ENCODE assay signal across 1 cellular context in the genomic region with DNA sequence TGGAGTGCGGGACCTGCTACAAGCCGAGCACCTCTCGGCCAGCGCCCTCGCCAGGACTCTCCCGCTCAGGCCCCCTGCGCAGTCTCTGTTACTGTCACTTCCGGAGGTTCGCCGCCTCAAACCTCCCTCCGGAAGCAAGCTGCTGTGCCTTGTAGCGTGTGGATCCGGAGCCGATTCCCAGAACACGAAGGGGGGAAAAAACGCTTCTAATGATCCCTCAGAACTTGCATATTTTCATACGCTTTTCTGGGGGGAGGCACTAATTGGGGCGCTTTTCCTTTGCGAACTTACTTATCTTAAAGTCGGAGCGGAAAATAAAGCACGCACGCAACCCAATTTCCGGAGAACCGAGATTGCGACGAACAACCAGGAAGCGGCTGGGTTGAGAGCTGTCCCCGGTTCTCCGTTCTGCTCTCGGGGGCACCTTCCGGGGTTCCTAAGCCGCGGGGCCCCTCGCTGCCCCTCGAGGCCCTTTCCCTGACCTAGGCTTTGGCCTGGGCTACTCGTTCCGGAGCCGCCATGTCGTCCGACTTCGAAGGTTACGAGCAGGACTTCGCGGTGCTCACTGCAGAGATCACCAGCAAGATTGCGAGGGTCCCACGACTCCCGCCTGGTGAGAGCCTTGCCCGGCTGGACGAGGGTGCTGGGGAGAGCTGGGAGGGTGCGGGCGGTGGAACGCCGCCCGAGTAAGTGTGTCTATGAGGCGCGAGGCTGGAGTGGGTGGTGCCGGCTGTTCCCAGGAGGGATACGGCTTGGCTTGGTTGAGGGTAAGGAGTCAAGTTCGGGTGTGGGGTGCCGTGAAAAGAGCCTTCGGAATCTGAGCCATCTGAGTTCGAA.
TF ChIP-seq lines count a peak whose summit lies in the region.

A gene (plus strand): TSS at position 361 of the 837 bp plus-strand sequence. CDS start 159 bp downstream, at position 520.
A gene with protein sequence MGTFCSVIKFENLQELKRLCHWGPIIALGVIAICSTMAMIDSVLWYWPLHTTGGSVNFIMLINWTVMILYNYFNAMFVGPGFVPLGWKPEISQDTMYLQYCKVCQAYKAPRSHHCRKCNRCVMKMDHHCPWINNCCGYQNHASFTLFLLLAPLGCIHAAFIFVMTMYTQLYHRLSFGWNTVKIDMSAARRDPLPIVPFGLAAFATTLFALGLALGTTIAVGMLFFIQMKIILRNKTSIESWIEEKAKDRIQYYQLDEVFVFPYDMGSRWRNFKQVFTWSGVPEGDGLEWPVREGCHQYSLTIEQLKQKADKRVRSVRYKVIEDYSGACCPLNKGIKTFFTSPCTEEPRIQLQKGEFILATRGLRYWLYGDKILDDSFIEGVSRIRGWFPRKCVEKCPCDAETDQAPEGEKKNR (minus strand): TSS at position 60 of the 837 bp plus-strand sequence. CDS start 1,478 bp downstream, outside the sequence.

TF ChIP-seq in K562, 482 proteins besides CTCF, POLR2A, EP300 and RAD21 (continued from another document):
- TF ChIP-seq, protein P1, sequence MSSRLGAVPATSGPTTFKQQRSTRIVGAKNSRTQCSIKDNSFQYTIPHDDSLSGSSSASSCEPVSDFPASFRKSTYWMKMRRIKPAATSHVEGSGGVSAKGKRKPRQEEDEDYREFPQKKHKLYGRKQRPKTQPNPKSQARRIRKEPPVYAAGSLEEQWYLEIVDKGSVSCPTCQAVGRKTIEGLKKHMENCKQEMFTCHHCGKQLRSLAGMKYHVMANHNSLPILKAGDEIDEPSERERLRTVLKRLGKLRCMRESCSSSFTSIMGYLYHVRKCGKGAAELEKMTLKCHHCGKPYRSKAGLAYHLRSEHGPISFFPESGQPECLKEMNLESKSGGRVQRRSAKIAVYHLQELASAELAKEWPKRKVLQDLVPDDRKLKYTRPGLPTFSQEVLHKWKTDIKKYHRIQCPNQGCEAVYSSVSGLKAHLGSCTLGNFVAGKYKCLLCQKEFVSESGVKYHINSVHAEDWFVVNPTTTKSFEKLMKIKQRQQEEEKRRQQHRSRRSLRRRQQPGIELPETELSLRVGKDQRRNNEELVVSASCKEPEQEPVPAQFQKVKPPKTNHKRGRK (tag; IDR thresholded peaks at IDR 0.05) = no peak
- TF ChIP-seq ZFX (CRISPR knock-in tag; IDR thresholded peaks at IDR 0.05) (peak; percentile 41), TFAM (CRISPR knock-in tag; conservative IDR thresholded peaks at IDR 0.05) (no peak), MECOM (CRISPR knock-in tag; IDR thresholded peaks at IDR 0.05) (no peak)
- TF ChIP-seq, protein P2, sequence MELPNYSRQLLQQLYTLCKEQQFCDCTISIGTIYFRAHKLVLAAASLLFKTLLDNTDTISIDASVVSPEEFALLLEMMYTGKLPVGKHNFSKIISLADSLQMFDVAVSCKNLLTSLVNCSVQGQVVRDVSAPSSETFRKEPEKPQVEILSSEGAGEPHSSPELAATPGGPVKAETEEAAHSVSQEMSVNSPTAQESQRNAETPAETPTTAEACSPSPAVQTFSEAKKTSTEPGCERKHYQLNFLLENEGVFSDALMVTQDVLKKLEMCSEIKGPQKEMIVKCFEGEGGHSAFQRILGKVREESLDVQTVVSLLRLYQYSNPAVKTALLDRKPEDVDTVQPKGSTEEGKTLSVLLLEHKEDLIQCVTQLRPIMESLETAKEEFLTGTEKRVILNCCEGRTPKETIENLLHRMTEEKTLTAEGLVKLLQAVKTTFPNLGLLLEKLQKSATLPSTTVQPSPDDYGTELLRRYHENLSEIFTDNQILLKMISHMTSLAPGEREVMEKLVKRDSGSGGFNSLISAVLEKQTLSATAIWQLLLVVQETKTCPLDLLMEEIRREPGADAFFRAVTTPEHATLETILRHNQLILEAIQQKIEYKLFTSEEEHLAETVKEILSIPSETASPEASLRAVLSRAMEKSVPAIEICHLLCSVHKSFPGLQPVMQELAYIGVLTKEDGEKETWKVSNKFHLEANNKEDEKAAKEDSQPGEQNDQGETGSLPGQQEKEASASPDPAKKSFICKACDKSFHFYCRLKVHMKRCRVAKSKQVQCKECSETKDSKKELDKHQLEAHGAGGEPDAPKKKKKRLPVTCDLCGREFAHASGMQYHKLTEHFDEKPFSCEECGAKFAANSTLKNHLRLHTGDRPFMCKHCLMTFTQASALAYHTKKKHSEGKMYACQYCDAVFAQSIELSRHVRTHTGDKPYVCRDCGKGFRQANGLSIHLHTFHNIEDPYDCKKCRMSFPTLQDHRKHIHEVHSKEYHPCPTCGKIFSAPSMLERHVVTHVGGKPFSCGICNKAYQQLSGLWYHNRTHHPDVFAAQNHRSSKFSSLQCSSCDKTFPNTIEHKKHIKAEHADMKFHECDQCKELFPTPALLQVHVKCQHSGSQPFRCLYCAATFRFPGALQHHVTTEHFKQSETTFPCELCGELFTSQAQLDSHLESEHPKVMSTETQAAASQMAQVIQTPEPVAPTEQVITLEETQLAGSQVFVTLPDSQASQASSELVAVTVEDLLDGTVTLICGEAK (IDR thresholded peaks at IDR 0.05) = peak; percentile 99
- TF ChIP-seq, protein P2 (CRISPR knock-in tag; IDR thresholded peaks at IDR 0.05) = no peak
- TF ChIP-seq, protein P3, sequence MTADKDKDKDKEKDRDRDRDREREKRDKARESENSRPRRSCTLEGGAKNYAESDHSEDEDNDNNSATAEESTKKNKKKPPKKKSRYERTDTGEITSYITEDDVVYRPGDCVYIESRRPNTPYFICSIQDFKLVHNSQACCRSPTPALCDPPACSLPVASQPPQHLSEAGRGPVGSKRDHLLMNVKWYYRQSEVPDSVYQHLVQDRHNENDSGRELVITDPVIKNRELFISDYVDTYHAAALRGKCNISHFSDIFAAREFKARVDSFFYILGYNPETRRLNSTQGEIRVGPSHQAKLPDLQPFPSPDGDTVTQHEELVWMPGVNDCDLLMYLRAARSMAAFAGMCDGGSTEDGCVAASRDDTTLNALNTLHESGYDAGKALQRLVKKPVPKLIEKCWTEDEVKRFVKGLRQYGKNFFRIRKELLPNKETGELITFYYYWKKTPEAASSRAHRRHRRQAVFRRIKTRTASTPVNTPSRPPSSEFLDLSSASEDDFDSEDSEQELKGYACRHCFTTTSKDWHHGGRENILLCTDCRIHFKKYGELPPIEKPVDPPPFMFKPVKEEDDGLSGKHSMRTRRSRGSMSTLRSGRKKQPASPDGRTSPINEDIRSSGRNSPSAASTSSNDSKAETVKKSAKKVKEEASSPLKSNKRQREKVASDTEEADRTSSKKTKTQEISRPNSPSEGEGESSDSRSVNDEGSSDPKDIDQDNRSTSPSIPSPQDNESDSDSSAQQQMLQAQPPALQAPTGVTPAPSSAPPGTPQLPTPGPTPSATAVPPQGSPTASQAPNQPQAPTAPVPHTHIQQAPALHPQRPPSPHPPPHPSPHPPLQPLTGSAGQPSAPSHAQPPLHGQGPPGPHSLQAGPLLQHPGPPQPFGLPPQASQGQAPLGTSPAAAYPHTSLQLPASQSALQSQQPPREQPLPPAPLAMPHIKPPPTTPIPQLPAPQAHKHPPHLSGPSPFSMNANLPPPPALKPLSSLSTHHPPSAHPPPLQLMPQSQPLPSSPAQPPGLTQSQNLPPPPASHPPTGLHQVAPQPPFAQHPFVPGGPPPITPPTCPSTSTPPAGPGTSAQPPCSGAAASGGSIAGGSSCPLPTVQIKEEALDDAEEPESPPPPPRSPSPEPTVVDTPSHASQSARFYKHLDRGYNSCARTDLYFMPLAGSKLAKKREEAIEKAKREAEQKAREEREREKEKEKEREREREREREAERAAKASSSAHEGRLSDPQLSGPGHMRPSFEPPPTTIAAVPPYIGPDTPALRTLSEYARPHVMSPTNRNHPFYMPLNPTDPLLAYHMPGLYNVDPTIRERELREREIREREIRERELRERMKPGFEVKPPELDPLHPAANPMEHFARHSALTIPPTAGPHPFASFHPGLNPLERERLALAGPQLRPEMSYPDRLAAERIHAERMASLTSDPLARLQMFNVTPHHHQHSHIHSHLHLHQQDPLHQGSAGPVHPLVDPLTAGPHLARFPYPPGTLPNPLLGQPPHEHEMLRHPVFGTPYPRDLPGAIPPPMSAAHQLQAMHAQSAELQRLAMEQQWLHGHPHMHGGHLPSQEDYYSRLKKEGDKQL (CRISPR knock-in tag; IDR thresholded peaks at IDR 0.05; ENCODE audit: borderline replicate concordance) = no peak
